Comparison of ENCODE assay signal across 17 cellular contexts in genomic region chr16:67679935-67680897, GRCh38. TPM values are rescaled to one million over a fixed set of nuclear protein-coding genes. Genes with fewer than 3 reads are reported as not detected.
DNase-seq lines count a peak whose midpoint lies in the region; ATAC-seq, FAIRE-seq and TF ChIP-seq lines count a peak whose summit lies in the region.
"Had no signal": no experiment of that assay in that cellular context is flagged by ENCODE, and none has a peak within 500 bp of the region (broad histone marks: within the 10 kb centered on the region; RNA-seq: fewer than 3 reads in every experiment).

No MANE protein-coding gene starts in this region.

- peaks cover 23% of the 10 kb centered on the region for H3K36me3 Mint-ChIP-seq in astrocyte (ENCODE audit: low read depth, unreplicated experiment)
- peaks cover 17 to 35% of the 10 kb centered on the region in 2 donors for H3K36me3 Mint-ChIP-seq in stimulated activated naive B cell treated with anti-CD40 and anti-IgM and Interleukin-4, amounts not matched to agents 10 μg/mL and 1 μg/mL and 100 μg/mL, for 72 hours

- H3K4me3 ChIP-seq in astrocyte (ENCODE audit: insufficient read depth, low read depth, low read length) = no peak overlapping the region
- no peak overlapping the region for H3K4me3 ChIP-seq in HepG2 (replicated peaks in 1 of 3; ENCODE audit: insufficient read depth in 1 of 3, low read depth in 2 of 3, low read length in 3 of 3)
- H3K4me3 ChIP-seq: A549 had no signal

- peaks cover 7% of the 10 kb centered on the region for H3K36me3 ChIP-seq in astrocyte (ENCODE audit: insufficient read depth, low read length)
- H3K36me3 ChIP-seq in HepG2 (replicated peaks in 1 of 2; ENCODE audit: control insufficient read depth in 1 of 2, insufficient read depth in 2 of 2, low read length in 2 of 2) = peaks cover 14 to 29% of the 10 kb centered on the region in 2 experiments

- no peaks in the 10 kb centered on the region for H3K4me1 Mint-ChIP-seq in astrocyte (ENCODE audit: low read depth, unreplicated experiment)
- peaks cover 4 to 7% of the 10 kb centered on the region in 2 donors for H3K4me1 Mint-ChIP-seq in stimulated activated naive B cell treated with anti-CD40 and anti-IgM and Interleukin-4, amounts not matched to agents 10 μg/mL and 1 μg/mL and 100 μg/mL, for 72 hours
- H3K4me1 Mint-ChIP-seq: CD8-positive, alpha-beta memory T cell had no signal

- H3K9me3 ChIP-seq in astrocyte (ENCODE audit: insufficient read depth, low read depth, low read length) = no peaks in the 10 kb centered on the region
- H3K9me3 ChIP-seq in HepG2 (ENCODE audit: low read length) = no peaks in the 10 kb centered on the region
- H3K9me3 ChIP-seq: A549, BE2C, Caco-2 had no signal

- CTCF ChIA-PET in HepG2 (lab: Yijun Ruan, JAX; ENCODE audit: low intra/inter-chr PET ratio, low total read pairs) = no interaction called here

- no peaks in the 10 kb centered on the region for H3K9me3 Mint-ChIP-seq in astrocyte (ENCODE audit: unreplicated experiment)
- H3K9me3 Mint-ChIP-seq in stimulated activated naive B cell treated with anti-CD40 and anti-IgM and Interleukin-4, amounts not matched to agents 10 μg/mL and 1 μg/mL and 100 μg/mL, for 72 hours = no peaks in the 10 kb centered on the region
- H3K9me3 Mint-ChIP-seq: CD14-positive monocyte; CD8-positive, alpha-beta memory T cell had no signal

- TF ChIP-seq CTCF in astrocyte (IDR thresholded peaks at IDR 0.05; ENCODE audit: insufficient read depth, low read depth, low read length) = no peak
- TF ChIP-seq CTCF in HepG2 (CRISPR knock-in tag; IDR thresholded peaks at IDR 0.05) = no peak

- H3K27me3 Mint-ChIP-seq in astrocyte (ENCODE audit: low read depth, unreplicated experiment) = no peaks in the 10 kb centered on the region
- no peaks in the 10 kb centered on the region for H3K27me3 Mint-ChIP-seq in stimulated activated naive B cell treated with anti-CD40 and anti-IgM and Interleukin-4, amounts not matched to agents 10 μg/mL and 1 μg/mL and 100 μg/mL, for 72 hours

- H3K4me1 ChIP-seq in astrocyte (ENCODE audit: insufficient read depth, low read length) (no peaks in the 10 kb centered on the region), HepG2 (ENCODE audit: insufficient read depth, low read length) (no peaks in the 10 kb centered on the region)
- H3K4me1 ChIP-seq: A549, BE2C had no signal

- H3K27me3 ChIP-seq in astrocyte (ENCODE audit: insufficient read depth, low read length) (no peaks in the 10 kb centered on the region), HepG2 (ENCODE audit: control insufficient read depth in 1 of 2, insufficient read depth in 2 of 2, low read length in 2 of 2) (no peaks in the 10 kb centered on the region)
- H3K27me3 ChIP-seq: BE2C had no signal

- 93% methylated on average over 10 of the region's 10 CpGs for WGBS in HepG2 (ENCODE audit: low lambda C conversion rate)

- H2AFZ ChIP-seq in astrocyte (ENCODE audit: low read depth, low read length) = no peak overlapping the region
- no peak overlapping the region for H2AFZ ChIP-seq in HepG2 (ENCODE audit: low read length)

- intact Hi-C loops in HepG2 (cut with micrococcal nuclease; ENCODE audit: unreplicated experiment) = no loop called here

- POLR2A ChIA-PET in HepG2 (lab: Yijun Ruan, JAX) = no interaction called here

- H3K27ac Mint-ChIP-seq in astrocyte (ENCODE audit: unreplicated experiment) = peak overlapping the region; percentile 69
- peak overlapping the region; percentile 2 for H3K27ac Mint-ChIP-seq in stimulated activated naive B cell treated with anti-CD40 and anti-IgM and Interleukin-4, amounts not matched to agents 10 μg/mL and 1 μg/mL and 100 μg/mL, for 72 hours

- TF ChIP-seq EP300 in HepG2 (IDR thresholded peaks at IDR 0.05; ENCODE audit: low read depth in 2 of 2, low read length in 2 of 2) (no peak), HepG2 (CRISPR knock-in tag; IDR thresholded peaks at IDR 0.05; ENCODE audit: borderline replicate concordance) (no peak)

- H4K20me1 ChIP-seq in astrocyte (ENCODE audit: insufficient read depth, low read length) (peaks cover 8% of the 10 kb centered on the region), HepG2 (ENCODE audit: insufficient read depth, low read length) (no peaks in the 10 kb centered on the region)

- H3K4me2 ChIP-seq in astrocyte (ENCODE audit: low read length) (no peak overlapping the region), HepG2 (ENCODE audit: low read depth, low read length) (no peak overlapping the region)
- H3K4me2 ChIP-seq: A549 had no signal

- no TSS peak for BruUV-seq in HepG2 (replicated peaks; lab: Mats Ljungman, UMichigan)

- in situ Hi-C loops in HepG2 (cut with HindIII; ENCODE audit: extremely low pct_ligation_motif_present, low pct_unique_long_range_greater_than_20kb) = no loop called here

- DNase-seq in NCI-H82 (lab: John Stamatoyannopoulos, UW) (peak; percentile 52), astrocyte (ENCODE audit: low read depth) (no peak), HepG2 (ENCODE audit: low spot score) (no peak), medulla oblongata (ENCODE audit: extremely low spot score) (no peak)
- no peak for DNase-seq in stimulated activated naive B cell treated with anti-CD40 and anti-IgM and Interleukin-4, amounts not matched to agents 10 μg/mL and 1 μg/mL and 100 μg/mL, for 72 hours
- DNase-seq: BE2C; Caco-2; CD8-positive, alpha-beta memory T cell; DMS53; GF-D8; HCEC 1CT had no signal

- H3K79me2 ChIP-seq in astrocyte (ENCODE audit: insufficient read depth, low read length) = no peaks in the 10 kb centered on the region
- H3K79me2 ChIP-seq in HepG2 (ENCODE audit: insufficient read depth, low read length) = no peaks in the 10 kb centered on the region

- TF ChIP-seq POLR2A in HepG2 (IDR thresholded peaks at IDR 0.05; ENCODE audit: insufficient read depth in 1 of 2, low read depth in 2 of 2, low read length in 2 of 2) = no peak

- no peak overlapping the region for H3K27ac ChIP-seq in astrocyte (ENCODE audit: low read depth, low read length)
- H3K27ac ChIP-seq in HepG2 (ENCODE audit: extremely low read length, insufficient read depth, low read length) = no peak overlapping the region
- H3K27ac ChIP-seq: A549 had no signal

- TF ChIP-seq RAD21 in HepG2 (CRISPR knock-in tag; IDR thresholded peaks at IDR 0.05) = no peak

- H3K9ac ChIP-seq in astrocyte (ENCODE audit: low read length) = no peak overlapping the region
- H3K9ac ChIP-seq in HepG2 (ENCODE audit: insufficient read depth, low read depth, low read length) = no peak overlapping the region

- no peak for ATAC-seq in HepG2
- ATAC-seq in stimulated activated naive B cell treated with anti-CD40 and anti-IgM and Interleukin-4, amounts not matched to agents 10 μg/mL and 1 μg/mL and 100 μg/mL, for 72 hours (replicated peaks) = no peak
- ATAC-seq in HG03342 (IDR thresholded peaks at IDR 0.05; ENCODE audit: unreplicated experiment) = no peak
- ATAC-seq in GM21528 (IDR thresholded peaks at IDR 0.05; ENCODE audit: low FRiP score, unreplicated experiment) = no peak
- ATAC-seq: A549 had no signal

- H3K4me3 Mint-ChIP-seq in astrocyte (ENCODE audit: unreplicated experiment) = no peak overlapping the region
- H3K4me3 Mint-ChIP-seq in stimulated activated naive B cell treated with anti-CD40 and anti-IgM and Interleukin-4, amounts not matched to agents 10 μg/mL and 1 μg/mL and 100 μg/mL, for 72 hours = no peak overlapping the region
- H3K4me3 Mint-ChIP-seq: CD14-positive monocyte; CD8-positive, alpha-beta memory T cell had no signal

- FAIRE-seq in astrocyte (lab: Jason Lieb, UNC) = no peak
- no peak for FAIRE-seq in HepG2 (lab: Jason Lieb, UNC)
- FAIRE-seq: A549, GM19239 had no signal

RNA-seq across cellular contexts. Expression of gene C16orf86, which starts 13.6 kb away (rescaled TPM):
- 0.32 and 1.6 TPM in 2 replicates for total RNA-seq in astrocyte
- 1.7 and 3.1 TPM in 2 replicates for total RNA-seq in HepG2 (2016; rRNA removed; fragmentation: Illumina TruSeq; extraction: Trizol)
- total RNA-seq in HepG2 (2016; cell fraction: cytosol; rRNA removed; fragmentation: Illumina TruSeq; extraction: Trizol; ENCODE audit: low read depth) = 1.9 and 2.8 TPM in 2 replicates
- 2.1 and 4.2 TPM in 2 replicates for total RNA-seq in HepG2 (2016; cell fraction: insoluble cytoplasmic fraction; rRNA removed; fragmentation: Illumina TruSeq; extraction: Trizol)
- 2.2 and 3.5 TPM in 2 replicates for total RNA-seq in HepG2 (2016; cell fraction: membrane; rRNA removed; fragmentation: Illumina TruSeq; extraction: Trizol)
- total RNA-seq in HepG2 (2016; cell fraction: nucleus; rRNA removed; fragmentation: Illumina TruSeq; extraction: Trizol) = 1.9 and 4.3 TPM in 2 replicates
- 1.5 and 2.0 TPM in 2 replicates for polyA plus RNA-seq in HepG2 (2011; rRNA removed)
- polyA plus RNA-seq in HepG2 (2011; cell fraction: cytosol; rRNA removed) = 1.8 and 2.8 TPM in 2 replicates
- polyA plus RNA-seq in HepG2 (2011; cell fraction: nucleus; rRNA removed) = 7.9 and 8.0 TPM in 2 replicates
- polyA plus RNA-seq in HepG2 (2012) = 1.3 and 1.7 TPM in 2 replicates
- polyA plus RNA-seq in HepG2 (2016; cell fraction: cytosol; fragmentation: Illumina TruSeq; extraction: Trizol; ENCODE audit: low read depth) = 1.6 and 2.1 TPM in 2 replicates
- 2.2 and 3.1 TPM in 2 replicates for polyA plus RNA-seq in HepG2 (2016; cell fraction: insoluble cytoplasmic fraction; fragmentation: Illumina TruSeq; extraction: Trizol; ENCODE audit: low read depth)
- 2.3 and 2.5 TPM in 2 replicates for polyA plus RNA-seq in HepG2 (2016; cell fraction: membrane; fragmentation: Illumina TruSeq; extraction: Trizol; ENCODE audit: low read depth)
- polyA plus RNA-seq in HepG2 (2016; cell fraction: nucleus; fragmentation: Illumina TruSeq; extraction: Trizol; ENCODE audit: insufficient read depth, low read depth) = 5.2 and 6.4 TPM in 2 replicates
- polyA minus RNA-seq in HepG2 (2011; rRNA and poly(A)+ RNA removed; ENCODE audit: low replicate concordance) = 0.12 and 1.3 TPM in 2 replicates
- polyA minus RNA-seq in HepG2 (2011; cell fraction: cytosol; rRNA and poly(A)+ RNA removed) = 0.53 and 0.79 TPM in 2 replicates
- polyA minus RNA-seq in HepG2 (2011; cell fraction: nucleus; rRNA and poly(A)+ RNA removed) = 0.62 and 0.64 TPM in 2 replicates
- total RNA-seq: H4 had no signal

RNA-seq across cellular contexts. Expression of gene ENKD1, which starts 13.7 kb away (rescaled TPM):
- total RNA-seq in astrocyte (6.0 and 8.5 TPM in 2 replicates), HepG2 (2016; rRNA removed; fragmentation: Illumina TruSeq; extraction: Trizol) (20.8 and 21.4 TPM in 2 replicates)
- 10.8 and 12.4 TPM in 2 replicates for total RNA-seq in HepG2 (2016; cell fraction: cytosol; rRNA removed; fragmentation: Illumina TruSeq; extraction: Trizol; ENCODE audit: low read depth)
- total RNA-seq in HepG2 (2016; cell fraction: insoluble cytoplasmic fraction; rRNA removed; fragmentation: Illumina TruSeq; extraction: Trizol) = 17.9 and 24.2 TPM in 2 replicates
- 17.6 and 19.5 TPM in 2 replicates for total RNA-seq in HepG2 (2016; cell fraction: membrane; rRNA removed; fragmentation: Illumina TruSeq; extraction: Trizol)
- 13.8 and 15.4 TPM in 2 replicates for total RNA-seq in HepG2 (2016; cell fraction: nucleus; rRNA removed; fragmentation: Illumina TruSeq; extraction: Trizol)
- 10.8 and 12.2 TPM in 2 replicates for polyA plus RNA-seq in HepG2 (2011; rRNA removed)
- 6.0 and 11.2 TPM in 2 replicates for polyA plus RNA-seq in HepG2 (2011; cell fraction: cytosol; rRNA removed)
- polyA plus RNA-seq in HepG2 (2011; cell fraction: nucleus; rRNA removed) = 29.2 and 37.2 TPM in 2 replicates
- polyA plus RNA-seq in HepG2 (2012) = 9.4 and 12.3 TPM in 2 replicates
- 11.8 and 13.2 TPM in 2 replicates for polyA plus RNA-seq in HepG2 (2016; cell fraction: cytosol; fragmentation: Illumina TruSeq; extraction: Trizol; ENCODE audit: low read depth)
- polyA plus RNA-seq in HepG2 (2016; cell fraction: insoluble cytoplasmic fraction; fragmentation: Illumina TruSeq; extraction: Trizol; ENCODE audit: low read depth) = 18.0 and 18.5 TPM in 2 replicates
- 9.5 and 15.3 TPM in 2 replicates for polyA plus RNA-seq in HepG2 (2016; cell fraction: membrane; fragmentation: Illumina TruSeq; extraction: Trizol; ENCODE audit: low read depth)
- polyA plus RNA-seq in HepG2 (2016; cell fraction: nucleus; fragmentation: Illumina TruSeq; extraction: Trizol; ENCODE audit: insufficient read depth, low read depth) = 33.6 and 35.0 TPM in 2 replicates
- polyA minus RNA-seq in HepG2 (2011; rRNA and poly(A)+ RNA removed; ENCODE audit: low replicate concordance) = 6.6 and 7.1 TPM in 2 replicates
- polyA minus RNA-seq in HepG2 (2011; cell fraction: cytosol; rRNA and poly(A)+ RNA removed) = 4.5 and 7.8 TPM in 2 replicates
- 3.6 and 3.9 TPM in 2 replicates for polyA minus RNA-seq in HepG2 (2011; cell fraction: nucleus; rRNA and poly(A)+ RNA removed)

RNA-seq across cellular contexts. Expression of gene PARD6A, which starts 19.5 kb away (rescaled TPM):
- total RNA-seq in astrocyte (1.2 and 1.4 TPM in 2 replicates), HepG2 (2016; rRNA removed; fragmentation: Illumina TruSeq; extraction: Trizol) (3.0 and 4.3 TPM in 2 replicates)
- total RNA-seq in HepG2 (2016; cell fraction: cytosol; rRNA removed; fragmentation: Illumina TruSeq; extraction: Trizol; ENCODE audit: low read depth) = 22.8 and 24.1 TPM in 2 replicates
- total RNA-seq in HepG2 (2016; cell fraction: insoluble cytoplasmic fraction; rRNA removed; fragmentation: Illumina TruSeq; extraction: Trizol) = 2.5 and 4.0 TPM in 2 replicates
- 18.3 and 19.1 TPM in 2 replicates for total RNA-seq in HepG2 (2016; cell fraction: membrane; rRNA removed; fragmentation: Illumina TruSeq; extraction: Trizol)
- 1.6 and 2.2 TPM in 2 replicates for total RNA-seq in HepG2 (2016; cell fraction: nucleus; rRNA removed; fragmentation: Illumina TruSeq; extraction: Trizol)
- 3.5 and 3.6 TPM in 2 replicates for polyA plus RNA-seq in HepG2 (2011; rRNA removed)
- 4.3 and 6.9 TPM in 2 replicates for polyA plus RNA-seq in HepG2 (2011; cell fraction: cytosol; rRNA removed)
- 2.8 and 3.0 TPM in 2 replicates for polyA plus RNA-seq in HepG2 (2011; cell fraction: nucleus; rRNA removed)
- 1.3 and 2.2 TPM in 2 replicates for polyA plus RNA-seq in HepG2 (2012)
- polyA plus RNA-seq in HepG2 (2016; cell fraction: cytosol; fragmentation: Illumina TruSeq; extraction: Trizol; ENCODE audit: low read depth) = 26.8 and 27.5 TPM in 2 replicates
- polyA plus RNA-seq in HepG2 (2016; cell fraction: insoluble cytoplasmic fraction; fragmentation: Illumina TruSeq; extraction: Trizol; ENCODE audit: low read depth) = 2.2 and 3.0 TPM in 2 replicates
- 17.4 and 17.7 TPM in 2 replicates for polyA plus RNA-seq in HepG2 (2016; cell fraction: membrane; fragmentation: Illumina TruSeq; extraction: Trizol; ENCODE audit: low read depth)
- 1.5 and 2.9 TPM in 2 replicates for polyA plus RNA-seq in HepG2 (2016; cell fraction: nucleus; fragmentation: Illumina TruSeq; extraction: Trizol; ENCODE audit: insufficient read depth, low read depth)
- polyA minus RNA-seq in HepG2 (2011; rRNA and poly(A)+ RNA removed; ENCODE audit: low replicate concordance) = 2.8 and 3.8 TPM in 2 replicates
- 0.79 and 2.1 TPM in 2 replicates for polyA minus RNA-seq in HepG2 (2011; cell fraction: cytosol; rRNA and poly(A)+ RNA removed)
- polyA minus RNA-seq in HepG2 (2011; cell fraction: nucleus; rRNA and poly(A)+ RNA removed) = 0.50 and 0.77 TPM in 2 replicates
- total RNA-seq: H4 had no signal

RNA-seq across cellular contexts. Expression of gene ACD, which starts 20.2 kb away (rescaled TPM):
- 11.8 and 13.5 TPM in 2 replicates for total RNA-seq in astrocyte
- 26.1 and 32.6 TPM in 2 replicates for total RNA-seq in HepG2 (2016; rRNA removed; fragmentation: Illumina TruSeq; extraction: Trizol)
- 11.9 and 12.4 TPM in 2 replicates for total RNA-seq in HepG2 (2016; cell fraction: cytosol; rRNA removed; fragmentation: Illumina TruSeq; extraction: Trizol; ENCODE audit: low read depth)
- 22.4 and 31.8 TPM in 2 replicates for total RNA-seq in HepG2 (2016; cell fraction: insoluble cytoplasmic fraction; rRNA removed; fragmentation: Illumina TruSeq; extraction: Trizol)
- total RNA-seq in HepG2 (2016; cell fraction: membrane; rRNA removed; fragmentation: Illumina TruSeq; extraction: Trizol) = 20.9 and 24.1 TPM in 2 replicates
- 18.3 and 24.0 TPM in 2 replicates for total RNA-seq in HepG2 (2016; cell fraction: nucleus; rRNA removed; fragmentation: Illumina TruSeq; extraction: Trizol)
- polyA plus RNA-seq in HepG2 (2011; rRNA removed) = 37.1 and 38.3 TPM in 2 replicates
- 15.3 and 28.8 TPM in 2 replicates for polyA plus RNA-seq in HepG2 (2011; cell fraction: cytosol; rRNA removed)
- 82.8 and 84.5 TPM in 2 replicates for polyA plus RNA-seq in HepG2 (2011; cell fraction: nucleus; rRNA removed)
- polyA plus RNA-seq in HepG2 (2012) = 28.9 and 29.0 TPM in 2 replicates
- 18.7 and 21.0 TPM in 2 replicates for polyA plus RNA-seq in HepG2 (2016; cell fraction: cytosol; fragmentation: Illumina TruSeq; extraction: Trizol; ENCODE audit: low read depth)
- polyA plus RNA-seq in HepG2 (2016; cell fraction: insoluble cytoplasmic fraction; fragmentation: Illumina TruSeq; extraction: Trizol; ENCODE audit: low read depth) = 30.7 and 42.2 TPM in 2 replicates
- 29.3 and 29.6 TPM in 2 replicates for polyA plus RNA-seq in HepG2 (2016; cell fraction: membrane; fragmentation: Illumina TruSeq; extraction: Trizol; ENCODE audit: low read depth)
- 42.9 and 46.5 TPM in 2 replicates for polyA plus RNA-seq in HepG2 (2016; cell fraction: nucleus; fragmentation: Illumina TruSeq; extraction: Trizol; ENCODE audit: insufficient read depth, low read depth)
- 39.4 and 41.0 TPM in 2 replicates for polyA minus RNA-seq in HepG2 (2011; rRNA and poly(A)+ RNA removed; ENCODE audit: low replicate concordance)
- polyA minus RNA-seq in HepG2 (2011; cell fraction: cytosol; rRNA and poly(A)+ RNA removed) = 18.9 and 21.7 TPM in 2 replicates
- polyA minus RNA-seq in HepG2 (2011; cell fraction: nucleus; rRNA and poly(A)+ RNA removed) = 18.6 and 22.8 TPM in 2 replicates

RNA-seq across cellular contexts. Expression of gene CARMIL2, which starts 35.3 kb away (rescaled TPM):
- total RNA-seq in astrocyte (2.0 TPM in 2 replicates), HepG2 (2016; rRNA removed; fragmentation: Illumina TruSeq; extraction: Trizol) (0.91 and 1.3 TPM in 2 replicates)
- total RNA-seq in HepG2 (2016; cell fraction: cytosol; rRNA removed; fragmentation: Illumina TruSeq; extraction: Trizol; ENCODE audit: low read depth) = 0.35 TPM in 1 of 2 replicates, not detected in the other
- 0.70 and 1.1 TPM in 2 replicates for total RNA-seq in HepG2 (2016; cell fraction: insoluble cytoplasmic fraction; rRNA removed; fragmentation: Illumina TruSeq; extraction: Trizol)
- 0.53 and 0.79 TPM in 2 replicates for total RNA-seq in HepG2 (2016; cell fraction: membrane; rRNA removed; fragmentation: Illumina TruSeq; extraction: Trizol)
- 1.4 and 1.8 TPM in 2 replicates for total RNA-seq in HepG2 (2016; cell fraction: nucleus; rRNA removed; fragmentation: Illumina TruSeq; extraction: Trizol)
- polyA plus RNA-seq in HepG2 (2011; rRNA removed) = 2.7 and 3.9 TPM in 2 replicates
- polyA plus RNA-seq in HepG2 (2011; cell fraction: cytosol; rRNA removed) = 1.2 and 1.7 TPM in 2 replicates
- 44.9 and 54.0 TPM in 2 replicates for polyA plus RNA-seq in HepG2 (2011; cell fraction: nucleus; rRNA removed)
- 3.5 and 5.1 TPM in 2 replicates for polyA plus RNA-seq in HepG2 (2012)
- polyA plus RNA-seq in HepG2 (2016; cell fraction: cytosol; fragmentation: Illumina TruSeq; extraction: Trizol; ENCODE audit: low read depth) = 0.63 and 0.69 TPM in 2 replicates
- 0.79 and 1.0 TPM in 2 replicates for polyA plus RNA-seq in HepG2 (2016; cell fraction: insoluble cytoplasmic fraction; fragmentation: Illumina TruSeq; extraction: Trizol; ENCODE audit: low read depth)
- 0.58 and 0.64 TPM in 2 replicates for polyA plus RNA-seq in HepG2 (2016; cell fraction: membrane; fragmentation: Illumina TruSeq; extraction: Trizol; ENCODE audit: low read depth)
- polyA plus RNA-seq in HepG2 (2016; cell fraction: nucleus; fragmentation: Illumina TruSeq; extraction: Trizol; ENCODE audit: insufficient read depth, low read depth) = 6.0 and 8.0 TPM in 2 replicates
- polyA minus RNA-seq in HepG2 (2011; rRNA and poly(A)+ RNA removed; ENCODE audit: low replicate concordance) = 0.23 and 5.9 TPM in 2 replicates
- polyA minus RNA-seq in HepG2 (2011; cell fraction: cytosol; rRNA and poly(A)+ RNA removed) = 1.2 and 3.3 TPM in 2 replicates
- polyA minus RNA-seq in HepG2 (2011; cell fraction: nucleus; rRNA and poly(A)+ RNA removed) = 8.9 and 9.2 TPM in 2 replicates
